8 cellular contexts compared by ENCODE assay signal in genomic region chr19:18919895-18920204, GRCh38. TPM values are rescaled to one million over a fixed set of nuclear protein-coding genes. Genes with fewer than 3 reads are reported as not detected.
A peak's percentile ranks its signal among the peaks of the same experiment; 100 is the strongest.
DNase-seq lines count a peak whose midpoint lies in the region; ATAC-seq and TF ChIP-seq lines count a peak whose summit lies in the region.

No MANE protein-coding gene starts in this region.

- BruUV-seq in HCT116 (replicated peaks; lab: Mats Ljungman, UMichigan), result TSS peak; percentile 76

- H3K79me2 ChIP-seq in HCT116 (ENCODE audit: insufficient read depth, low read length), result peaks cover 59% of the 10 kb centered on the region

- peaks cover 46% of the 10 kb centered on the region for H3K4me1 Mint-ChIP-seq in activated B cell treated with CpG ODN at 0.5 μM for 24 hours
- H3K4me1 Mint-ChIP-seq in stimulated activated effector memory CD8-positive, alpha-beta T cell treated with anti-CD3 and anti-CD28 coated beads, Interleukin-12 subunit alpha, Interleukin-12 subunit beta, amount 100 ng/mL, for 72 hours, result peaks cover 41% of the 10 kb centered on the region

- H3K36me3 ChIP-seq in HCT116 (ENCODE audit: control insufficient read depth in 1 of 2, insufficient read depth in 2 of 2, low read length in 2 of 2) (peaks cover 0 to 18% of the 10 kb centered on the region in 2 experiments; a peak in 3 of 4 replicates), iPS DF 6.9 (ENCODE audit: control insufficient read depth, insufficient read depth, low read length) (peaks cover 16% of the 10 kb centered on the region)

- peak overlapping the region; percentile 100 for H3K4me2 ChIP-seq in HCT116 (ENCODE audit: low read length)

- no peak for TF ChIP-seq POLR2A in HCT116 (IDR thresholded peaks at IDR 0.05; ENCODE audit: borderline replicate concordance, extremely low read depth, insufficient read depth, insufficient read length)

- H3K9me3 Mint-ChIP-seq in activated B cell treated with CpG ODN at 0.5 μM for 24 hours, result no peaks in the 10 kb centered on the region
- no peaks in the 10 kb centered on the region for H3K9me3 Mint-ChIP-seq in stimulated activated effector memory CD8-positive, alpha-beta T cell treated with anti-CD3 and anti-CD28 coated beads, Interleukin-12 subunit alpha, Interleukin-12 subunit beta, amount 100 ng/mL, for 72 hours

- intact Hi-C loops in HCT116 (cut with micrococcal nuclease) (loop anchor here (2.0 to 5.0 kb wide), 2 partner anchors 67 to 468 kb away; no protein-coding TSS in a partner anchor), activated B cell treated with CpG ODN at 0.5 μM for 24 hours (cut with micrococcal nuclease) (loop anchor here (1.0 to 10.0 kb wide), 13 partner anchors 12 to 400 kb away; partner anchors contain the start of genes ARMC6, BORCS8, CRTC1 and ELL)

- H3K27ac Mint-ChIP-seq in activated B cell treated with CpG ODN at 0.5 μM for 24 hours, result peak overlapping the region; percentile 60
- peak overlapping the region; percentile 91 for H3K27ac Mint-ChIP-seq in stimulated activated effector memory CD8-positive, alpha-beta T cell treated with anti-CD3 and anti-CD28 coated beads, Interleukin-12 subunit alpha, Interleukin-12 subunit beta, amount 100 ng/mL, for 72 hours

- H3K27me3 Mint-ChIP-seq in activated B cell treated with CpG ODN at 0.5 μM for 24 hours, result no peaks in the 10 kb centered on the region

- peak overlapping the region; percentile 76 for H3K9ac ChIP-seq in HCT116 (ENCODE audit: low read length)

- ATAC-seq in HCT116 (peak; percentile 5), activated B cell treated with CpG ODN at 0.5 μM for 24 hours (ENCODE audit: low read depth) (no peak)
- ATAC-seq in stimulated activated effector memory CD8-positive, alpha-beta T cell treated with anti-CD3 and anti-CD28 coated beads, Interleukin-12 subunit alpha, Interleukin-12 subunit beta, amount 100 ng/mL, for 72 hours, result no peak

- TF ChIP-seq CTCF in HCT116 (IDR thresholded peaks at IDR 0.05 in 2 of 3, conservative IDR thresholded peaks at IDR 0.05 in 1 of 3; ENCODE audit: borderline replicate concordance in 1 of 3, insufficient read depth in 1 of 3, low read depth in 2 of 3, low read length in 2 of 3) (no peak), activated B cell treated with CpG ODN at 0.5 μM for 24 hours (IDR thresholded peaks at IDR 0.05) (no peak)

- POLR2A ChIA-PET in HCT116 (lab: Charles Lee), result interaction anchor here (0.6 to 2.0 kb wide), 7 partner anchors 10 to 129 kb away, joined by 3 to 10 read pairs (median 4); no protein-coding TSS in a partner anchor
- POLR2A ChIA-PET in activated B cell treated with CpG ODN at 0.5 μM for 24 hours (lab: Charles Lee), result interaction anchor here (0.5 to 2.0 kb wide), 22 partner anchors 8 to 640 kb away, joined by 3 to 23 read pairs (median 4); partner anchors contain the start of genes KXD1, REX1BD, SLC25A42 and UBA52

- RAD21 ChIA-PET in HCT116 (lab: Charles Lee; ENCODE audit: low non-redundant PET in 1 of 2, low total read pairs in 2 of 2, uncharacterized antibody in 2 of 2, unreplicated experiment in 2 of 2), result interaction anchor here (1.4 kb wide), 2 partner anchors 67 kb away, joined by 5 to 6 read pairs; no protein-coding TSS in a partner anchor

- CTCF ChIA-PET in HCT116 (lab: Charles Lee) (interaction anchor here (0.6 to 5.1 kb wide), 4 partner anchors 25 to 469 kb away, joined by 3 to 33 read pairs (median 4); no protein-coding TSS in a partner anchor), activated B cell treated with CpG ODN at 0.5 μM for 24 hours (lab: Charles Lee) (interaction anchor here (0.9 to 1.2 kb wide), 3 partner anchors 22 to 469 kb away, joined by 3 to 4 read pairs (median 3); partner anchors contain the start of genes HOMER3 and KXD1)

- H2AFZ ChIP-seq in HCT116 (ENCODE audit: low read depth, low read length, poor library complexity, severe bottlenecking), result no peak overlapping the region

- H3K36me3 Mint-ChIP-seq in activated B cell treated with CpG ODN at 0.5 μM for 24 hours (ENCODE audit: low read depth), result peaks cover 64% of the 10 kb centered on the region
- peaks cover 88% of the 10 kb centered on the region for H3K36me3 Mint-ChIP-seq in stimulated activated effector memory CD8-positive, alpha-beta T cell treated with anti-CD3 and anti-CD28 coated beads, Interleukin-12 subunit alpha, Interleukin-12 subunit beta, amount 100 ng/mL, for 72 hours

- H3K9me3 ChIP-seq in HCT116 (ENCODE audit: control insufficient read depth in 1 of 2, insufficient read depth in 1 of 2, low read depth in 1 of 2, low read length in 2 of 2) (no peaks in the 10 kb centered on the region), iPS DF 6.9 (ENCODE audit: control insufficient read depth, insufficient read depth, low read length) (no peaks in the 10 kb centered on the region)

- H3K4me3 ChIP-seq in HCT116 (replicated peaks in 1 of 2; ENCODE audit: low read depth in 1 of 2, low read length in 2 of 2), result peak overlapping the region; percentile 86 to 100
- peak overlapping the region; percentile 92 for H3K4me3 ChIP-seq in iPS DF 6.9 (ENCODE audit: low read length)

- no peaks in the 10 kb centered on the region for H4K20me1 ChIP-seq in HCT116 (ENCODE audit: insufficient read depth)

- H3K4me1 ChIP-seq in HCT116 (ENCODE audit: control insufficient read depth in 1 of 2, insufficient read depth in 2 of 2, low read length in 2 of 2), result peaks cover 16 to 21% of the 10 kb centered on the region in 2 experiments
- peaks cover 4% of the 10 kb centered on the region for H3K4me1 ChIP-seq in iPS DF 6.9 (ENCODE audit: control insufficient read depth, insufficient read depth, low read length)

- WGBS in iPS DF 6.9 (ENCODE audit: insufficient coverage, insufficient read length), result no CpG with 5 or more reads among the region's 15 CpGs

- DNase-seq in HCT116 (ENCODE audit: low read depth, low spot score) (no peak), activated B cell treated with CpG ODN at 0.5 μM for 24 hours (no peak), iPS DF 6.9 (ENCODE audit: low read depth, low spot score) (no peak), NCI-H524 treated with DMSO at 0.1 percent for 48 hours (lab: John Stamatoyannopoulos, UW) (no peak), T-helper 9 cell (no peak), glomerular visceral epithelial cell (ENCODE audit: extremely low spot score) (no peak)
- DNase-seq in stimulated activated effector memory CD8-positive, alpha-beta T cell treated with anti-CD3 and anti-CD28 coated beads, Interleukin-12 subunit alpha, Interleukin-12 subunit beta, amount 100 ng/mL, for 72 hours (ENCODE audit: low spot score in 2 of 2), result no peak
- DNase-seq in activated CD4-positive, CD25-positive, alpha-beta regulatory T cell (lab: John Stamatoyannopoulos, UW), result no peak

- H3K27me3 ChIP-seq in HCT116 (ENCODE audit: insufficient read depth, low read length) (no peaks in the 10 kb centered on the region), iPS DF 6.9 (ENCODE audit: control insufficient read depth, insufficient read depth, low read length) (no peaks in the 10 kb centered on the region)

- H3K27ac ChIP-seq in HCT116 (ENCODE audit: low read depth, low read length), result peak overlapping the region; percentile 41
- H3K27ac ChIP-seq in iPS DF 6.9 (ENCODE audit: low read length), result no peak overlapping the region

- H3K9me2 ChIP-seq in HCT116 (ENCODE audit: insufficient read depth), result no peaks in the 10 kb centered on the region

- TF ChIP-seq RAD21 in HCT116 (IDR thresholded peaks at IDR 0.05; ENCODE audit: low read depth), result no peak

- peak overlapping the region; percentile 91 for H3K4me3 Mint-ChIP-seq in activated B cell treated with CpG ODN at 0.5 μM for 24 hours
- H3K4me3 Mint-ChIP-seq in stimulated activated effector memory CD8-positive, alpha-beta T cell treated with anti-CD3 and anti-CD28 coated beads, Interleukin-12 subunit alpha, Interleukin-12 subunit beta, amount 100 ng/mL, for 72 hours, result peak overlapping the region; percentile 83

TF ChIP-seq in HCT116, 20 proteins besides CTCF, POLR2A, EP300 and RAD21:
- TF ChIP-seq MAX (IDR thresholded peaks at IDR 0.05), result peak; percentile 5
- no peak for TF ChIP-seq EZH2 (IDR thresholded peaks at IDR 0.05)

RNA-seq across cellular contexts. Expression of gene DDX49, which starts 0.3 kb away (rescaled TPM):
- total RNA-seq in HCT116 (2021; ENCODE audit: unreplicated experiment) (51.9 TPM), activated B cell treated with CpG ODN at 0.5 μM for 24 hours (49.0 and 53.6 TPM in 2 replicates)
- polyA plus RNA-seq in HCT116 (2012), result 41.1 and 44.3 TPM in 2 replicates

RNA-seq across cellular contexts. Expression of gene COPE, which starts 0.7 kb away (rescaled TPM):
- 263 TPM for total RNA-seq in HCT116 (2021; ENCODE audit: unreplicated experiment)
- polyA plus RNA-seq in HCT116 (2012), result 279 and 360 TPM in 2 replicates
- total RNA-seq in activated B cell treated with CpG ODN at 0.5 μM for 24 hours, result 182 and 253 TPM in 2 replicates

RNA-seq across cellular contexts. Expression of gene HOMER3, which starts 21.2 kb away (rescaled TPM):
- 45.2 TPM for total RNA-seq in HCT116 (2021; ENCODE audit: unreplicated experiment)
- polyA plus RNA-seq in HCT116 (2012), result 50.6 and 54.1 TPM in 2 replicates
- 1.9 and 2.3 TPM in 2 replicates for total RNA-seq in activated B cell treated with CpG ODN at 0.5 μM for 24 hours

RNA-seq across cellular contexts. Expression of gene CERS1, which starts 23.9 kb away (rescaled TPM):
- 0.96 TPM for total RNA-seq in HCT116 (2021; ENCODE audit: unreplicated experiment)
- polyA plus RNA-seq in HCT116 (2012), result 0.55 and 0.76 TPM in 2 replicates
- total RNA-seq in activated B cell treated with CpG ODN at 0.5 μM for 24 hours, result not detected in 2 replicates

Comparison
In these comparisons a context has a peak if more than half of its experiments do, and no peak if none do; other contexts are left out.
1. RNA of gene HOMER3, which starts 21.2 kb away (total RNA-seq): 45.2 TPM in HCT116 (single experiment); 1.9 to 2.3 TPM in activated B cell treated with CpG ODN at 0.5 μM for 24 hours; every median in the first group is over 10 times any median in the second.